1 cellular context compared by ENCODE assay signal in the genomic region with DNA sequence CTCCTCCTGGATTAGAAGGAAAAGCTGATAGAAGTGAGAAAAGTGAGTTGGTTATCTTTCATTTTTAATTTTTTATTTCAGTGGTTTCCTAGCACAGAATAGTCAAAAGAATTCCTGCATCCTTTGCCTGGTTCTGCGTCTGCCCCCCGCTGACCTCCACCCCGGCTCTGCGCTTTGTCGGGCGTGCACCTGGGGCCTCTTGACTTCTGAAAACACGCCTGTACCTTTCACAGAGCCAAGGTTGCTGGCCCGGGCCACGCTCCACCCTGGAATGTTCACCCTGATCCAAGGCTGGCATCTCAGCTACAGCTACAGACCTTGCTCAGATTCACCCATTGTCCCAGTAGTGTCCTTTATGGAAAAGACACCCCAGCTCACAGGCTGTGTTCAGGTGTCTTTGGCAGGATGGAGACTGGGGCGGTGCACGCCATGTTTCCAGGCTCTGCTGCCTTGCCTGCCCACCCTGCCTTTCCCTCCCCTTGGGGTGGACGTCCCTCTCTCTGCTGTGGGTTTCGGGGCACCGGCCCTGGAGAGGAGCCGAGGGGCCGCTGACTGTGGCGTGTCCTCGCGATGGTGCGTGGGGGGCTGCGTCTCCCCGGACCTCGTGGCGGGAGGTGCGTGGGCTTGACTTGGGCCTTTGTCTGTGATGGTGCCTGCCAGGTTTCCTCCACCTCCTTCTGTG.
TF ChIP-seq lines count a peak whose summit lies in the region.

No MANE protein-coding gene starts in this region.

TF ChIP-seq in WTC11, 78 proteins besides CTCF, POLR2A, EP300 and RAD21 (continued from another document):
- TF ChIP-seq, protein P1, sequence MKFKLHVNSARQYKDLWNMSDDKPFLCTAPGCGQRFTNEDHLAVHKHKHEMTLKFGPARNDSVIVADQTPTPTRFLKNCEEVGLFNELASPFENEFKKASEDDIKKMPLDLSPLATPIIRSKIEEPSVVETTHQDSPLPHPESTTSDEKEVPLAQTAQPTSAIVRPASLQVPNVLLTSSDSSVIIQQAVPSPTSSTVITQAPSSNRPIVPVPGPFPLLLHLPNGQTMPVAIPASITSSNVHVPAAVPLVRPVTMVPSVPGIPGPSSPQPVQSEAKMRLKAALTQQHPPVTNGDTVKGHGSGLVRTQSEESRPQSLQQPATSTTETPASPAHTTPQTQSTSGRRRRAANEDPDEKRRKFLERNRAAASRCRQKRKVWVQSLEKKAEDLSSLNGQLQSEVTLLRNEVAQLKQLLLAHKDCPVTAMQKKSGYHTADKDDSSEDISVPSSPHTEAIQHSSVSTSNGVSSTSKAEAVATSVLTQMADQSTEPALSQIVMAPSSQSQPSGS (CRISPR knock-in tag; IDR thresholded peaks at IDR 0.05; ENCODE audit: borderline replicate concordance, low read depth): no peak
- TF ChIP-seq, protein P2, sequence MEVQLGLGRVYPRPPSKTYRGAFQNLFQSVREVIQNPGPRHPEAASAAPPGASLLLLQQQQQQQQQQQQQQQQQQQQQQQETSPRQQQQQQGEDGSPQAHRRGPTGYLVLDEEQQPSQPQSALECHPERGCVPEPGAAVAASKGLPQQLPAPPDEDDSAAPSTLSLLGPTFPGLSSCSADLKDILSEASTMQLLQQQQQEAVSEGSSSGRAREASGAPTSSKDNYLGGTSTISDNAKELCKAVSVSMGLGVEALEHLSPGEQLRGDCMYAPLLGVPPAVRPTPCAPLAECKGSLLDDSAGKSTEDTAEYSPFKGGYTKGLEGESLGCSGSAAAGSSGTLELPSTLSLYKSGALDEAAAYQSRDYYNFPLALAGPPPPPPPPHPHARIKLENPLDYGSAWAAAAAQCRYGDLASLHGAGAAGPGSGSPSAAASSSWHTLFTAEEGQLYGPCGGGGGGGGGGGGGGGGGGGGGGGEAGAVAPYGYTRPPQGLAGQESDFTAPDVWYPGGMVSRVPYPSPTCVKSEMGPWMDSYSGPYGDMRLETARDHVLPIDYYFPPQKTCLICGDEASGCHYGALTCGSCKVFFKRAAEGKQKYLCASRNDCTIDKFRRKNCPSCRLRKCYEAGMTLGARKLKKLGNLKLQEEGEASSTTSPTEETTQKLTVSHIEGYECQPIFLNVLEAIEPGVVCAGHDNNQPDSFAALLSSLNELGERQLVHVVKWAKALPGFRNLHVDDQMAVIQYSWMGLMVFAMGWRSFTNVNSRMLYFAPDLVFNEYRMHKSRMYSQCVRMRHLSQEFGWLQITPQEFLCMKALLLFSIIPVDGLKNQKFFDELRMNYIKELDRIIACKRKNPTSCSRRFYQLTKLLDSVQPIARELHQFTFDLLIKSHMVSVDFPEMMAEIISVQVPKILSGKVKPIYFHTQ (CRISPR knock-in tag; IDR thresholded peaks at IDR 0.05): no peak
- TF ChIP-seq ZNF423 (CRISPR knock-in tag; IDR thresholded peaks at IDR 0.05) (no peak), OVOL2 (CRISPR knock-in tag; IDR thresholded peaks at IDR 0.05; ENCODE audit: borderline replicate concordance) (no peak), NFYB (CRISPR knock-in tag; conservative IDR thresholded peaks at IDR 0.05; ENCODE audit: low read depth) (no peak), MXD4 (CRISPR knock-in tag; IDR thresholded peaks at IDR 0.05; ENCODE audit: borderline replicate concordance) (no peak), SOX15 (CRISPR knock-in tag; IDR thresholded peaks at IDR 0.05) (no peak), ZNF396 (CRISPR knock-in tag; IDR thresholded peaks at IDR 0.05; ENCODE audit: borderline replicate concordance) (no peak), TP53 (CRISPR knock-in tag; IDR thresholded peaks at IDR 0.05) (no peak), TCF7 (CRISPR knock-in tag; IDR thresholded peaks at IDR 0.05; ENCODE audit: low read depth) (no peak), JUN (CRISPR knock-in tag; IDR thresholded peaks at IDR 0.05) (no peak), PRRX2 (CRISPR knock-in tag; IDR thresholded peaks at IDR 0.05) (no peak), FOXJ3 (CRISPR knock-in tag; IDR thresholded peaks at IDR 0.05; ENCODE audit: borderline replicate concordance) (no peak), CBFB (CRISPR knock-in tag; IDR thresholded peaks at IDR 0.05; ENCODE audit: low read depth) (no peak), ATF1 (CRISPR knock-in tag; IDR thresholded peaks at IDR 0.05) (no peak)
- TF ChIP-seq, protein P3, sequence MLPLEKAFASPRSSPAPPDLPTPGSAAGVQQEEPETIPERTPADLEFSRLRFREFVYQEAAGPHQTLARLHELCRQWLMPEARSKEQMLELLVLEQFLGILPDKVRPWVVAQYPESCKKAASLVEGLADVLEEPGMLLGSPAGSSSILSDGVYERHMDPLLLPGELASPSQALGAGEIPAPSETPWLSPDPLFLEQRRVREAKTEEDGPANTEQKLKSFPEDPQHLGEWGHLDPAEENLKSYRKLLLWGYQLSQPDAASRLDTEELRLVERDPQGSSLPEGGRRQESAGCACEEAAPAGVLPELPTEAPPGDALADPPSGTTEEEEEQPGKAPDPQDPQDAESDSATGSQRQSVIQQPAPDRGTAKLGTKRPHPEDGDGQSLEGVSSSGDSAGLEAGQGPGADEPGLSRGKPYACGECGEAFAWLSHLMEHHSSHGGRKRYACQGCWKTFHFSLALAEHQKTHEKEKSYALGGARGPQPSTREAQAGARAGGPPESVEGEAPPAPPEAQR (CRISPR knock-in tag; IDR thresholded peaks at IDR 0.05): no peak
- TF ChIP-seq, protein P4, sequence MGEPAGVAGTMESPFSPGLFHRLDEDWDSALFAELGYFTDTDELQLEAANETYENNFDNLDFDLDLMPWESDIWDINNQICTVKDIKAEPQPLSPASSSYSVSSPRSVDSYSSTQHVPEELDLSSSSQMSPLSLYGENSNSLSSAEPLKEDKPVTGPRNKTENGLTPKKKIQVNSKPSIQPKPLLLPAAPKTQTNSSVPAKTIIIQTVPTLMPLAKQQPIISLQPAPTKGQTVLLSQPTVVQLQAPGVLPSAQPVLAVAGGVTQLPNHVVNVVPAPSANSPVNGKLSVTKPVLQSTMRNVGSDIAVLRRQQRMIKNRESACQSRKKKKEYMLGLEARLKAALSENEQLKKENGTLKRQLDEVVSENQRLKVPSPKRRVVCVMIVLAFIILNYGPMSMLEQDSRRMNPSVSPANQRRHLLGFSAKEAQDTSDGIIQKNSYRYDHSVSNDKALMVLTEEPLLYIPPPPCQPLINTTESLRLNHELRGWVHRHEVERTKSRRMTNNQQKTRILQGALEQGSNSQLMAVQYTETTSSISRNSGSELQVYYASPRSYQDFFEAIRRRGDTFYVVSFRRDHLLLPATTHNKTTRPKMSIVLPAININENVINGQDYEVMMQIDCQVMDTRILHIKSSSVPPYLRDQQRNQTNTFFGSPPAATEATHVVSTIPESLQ (CRISPR knock-in tag; IDR thresholded peaks at IDR 0.05): no peak
TF ChIP-seq in WTC11: peak in this region for 0.
